ENCODE assay signal across 1 cellular context in the genomic region with DNA sequence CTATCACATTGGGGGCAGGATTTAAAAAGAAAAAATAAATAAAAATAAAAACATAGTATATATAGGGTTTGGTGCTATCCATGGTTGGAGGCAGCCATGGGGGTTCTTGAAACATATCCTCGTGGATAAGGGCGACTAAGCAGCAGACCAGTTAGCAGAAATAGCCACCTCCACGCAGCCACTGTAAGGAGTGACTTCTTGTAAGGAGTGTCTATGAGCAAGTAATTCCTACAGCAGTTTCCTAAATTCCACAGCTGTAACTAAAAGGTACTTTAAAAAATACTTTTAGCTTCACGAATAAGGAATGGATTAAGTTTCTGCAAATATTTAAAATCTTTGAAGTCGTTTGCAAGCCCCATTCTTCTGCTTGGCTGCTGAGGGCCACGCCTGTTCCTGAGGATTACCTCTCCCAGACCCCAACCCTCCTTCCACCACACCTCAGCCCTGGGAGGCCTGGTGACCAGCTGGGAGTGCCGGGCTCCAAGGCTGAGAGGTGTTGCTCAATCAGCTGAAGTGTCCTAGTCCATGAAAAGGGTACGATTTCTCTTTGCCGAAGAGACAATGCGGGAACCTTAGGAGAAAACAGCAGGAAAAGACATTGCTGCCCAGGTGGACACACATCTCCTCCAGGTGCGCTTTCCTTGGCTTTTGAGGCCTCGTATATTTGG.
A peak's percentile ranks its signal among the peaks of the same experiment; 100 is the strongest.
TF ChIP-seq lines count a peak whose summit lies in the region.

No MANE protein-coding gene starts in this region.

TF ChIP-seq in H1, 55 proteins besides CTCF, POLR2A, EP300 and RAD21:
- peak; percentile 75 for TF ChIP-seq CEBPB (IDR thresholded peaks at IDR 0.05; ENCODE audit: low read depth, low read length)
- TF ChIP-seq, protein P1, sequence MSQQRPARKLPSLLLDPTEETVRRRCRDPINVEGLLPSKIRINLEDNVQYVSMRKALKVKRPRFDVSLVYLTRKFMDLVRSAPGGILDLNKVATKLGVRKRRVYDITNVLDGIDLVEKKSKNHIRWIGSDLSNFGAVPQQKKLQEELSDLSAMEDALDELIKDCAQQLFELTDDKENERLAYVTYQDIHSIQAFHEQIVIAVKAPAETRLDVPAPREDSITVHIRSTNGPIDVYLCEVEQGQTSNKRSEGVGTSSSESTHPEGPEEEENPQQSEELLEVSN (IDR thresholded peaks at IDR 0.05) = no peak
